ENCODE assay signal across 1 cellular context in genomic region chr17:13420294-13421277, GRCh38.
A peak's percentile ranks its signal among the peaks of the same experiment; 100 is the strongest.
TF ChIP-seq lines count a peak whose summit lies in the region.

No MANE protein-coding gene starts in this region.

TF ChIP-seq in HEK293, 187 proteins besides CTCF, POLR2A, EP300 and RAD21 (continued from another document and continues in another):
- TF ChIP-seq HOXD13 (CRISPR knock-in tag; IDR thresholded peaks at IDR 0.05; ENCODE audit: borderline replicate concordance) (no peak), ZNF121 (tag by site-specific recombination; IDR thresholded peaks at IDR 0.05) (no peak), ZBTB26 (tag by site-specific recombination; optimal IDR thresholded peaks at IDR 0.05) (no peak), ZNF354C (tag by site-specific recombination; IDR thresholded peaks at IDR 0.05; ENCODE audit: borderline replicate concordance, low read depth) (no peak), ZSCAN5A (tag by site-specific recombination; IDR thresholded peaks at IDR 0.05) (no peak), ZNF138 (tag by site-specific recombination; IDR thresholded peaks at IDR 0.05; ENCODE audit: borderline replicate concordance) (no peak), ZNF548 (tag by site-specific recombination; IDR thresholded peaks at IDR 0.05) (no peak), REPIN1 (tag by site-specific recombination; IDR thresholded peaks at IDR 0.05; ENCODE audit: low read depth) (no peak), ZNF280D (tag by site-specific recombination; IDR thresholded peaks at IDR 0.05) (no peak), ZNF830 (tag by site-specific recombination; IDR thresholded peaks at IDR 0.05; ENCODE audit: low read depth) (no peak), ZNF404 (tag by site-specific recombination; IDR thresholded peaks at IDR 0.05) (no peak), ZNF366 (tag by site-specific recombination; conservative IDR thresholded peaks at IDR 0.05) (0 out of 2 replicates have a peak, but pooled peaks have one; percentile 38), OVOL3 (tag by site-specific recombination; IDR thresholded peaks at IDR 0.05) (no peak), MZF1 (tag by site-specific recombination; IDR thresholded peaks at IDR 0.05; ENCODE audit: borderline replicate concordance) (no peak), KLF7 (tag by site-specific recombination; IDR thresholded peaks at IDR 0.05; ENCODE audit: borderline replicate concordance) (no peak), ZNF311 (tag by site-specific recombination; IDR thresholded peaks at IDR 0.05; ENCODE audit: borderline replicate concordance) (no peak), KLF8 (tag by site-specific recombination; IDR thresholded peaks at IDR 0.05) (peak; percentile 57; the same call in 1 of the 2 replicates), ZNF175 (tag by site-specific recombination; IDR thresholded peaks at IDR 0.05) (no peak), ZNF398 (tag by site-specific recombination; IDR thresholded peaks at IDR 0.05) (no peak), ZNF777 (tag by site-specific recombination; IDR thresholded peaks at IDR 0.05; ENCODE audit: borderline replicate concordance) (no peak), ZBTB8A (tag by site-specific recombination; IDR thresholded peaks at IDR 0.05) (no peak), ZNF292 (tag by site-specific recombination; IDR thresholded peaks at IDR 0.05; ENCODE audit: borderline replicate concordance, low read depth) (no peak), ZNF621 (tag by site-specific recombination; IDR thresholded peaks at IDR 0.05) (no peak), ZNF223 (tag by site-specific recombination; IDR thresholded peaks at IDR 0.05) (no peak), ZNF449 (tag by site-specific recombination; IDR thresholded peaks at IDR 0.05) (no peak; the same call in 1 of the 2 replicates), BCL6B (tag by site-specific recombination; IDR thresholded peaks at IDR 0.05) (no peak), GLIS1 (tag by site-specific recombination; IDR thresholded peaks at IDR 0.05) (0 out of 2 replicates have a peak, but pooled peaks have one; percentile 9), ZNF214 (tag by site-specific recombination; IDR thresholded peaks at IDR 0.05; ENCODE audit: borderline replicate concordance) (no peak; the same call in 1 of the 2 replicates), ZNF37A (tag by site-specific recombination; IDR thresholded peaks at IDR 0.05) (peak; percentile 56; the same call in 1 of the 2 replicates), ZNF560 (tag by site-specific recombination; IDR thresholded peaks at IDR 0.05; ENCODE audit: borderline replicate concordance) (no peak), ZNF146 (tag by site-specific recombination; IDR thresholded peaks at IDR 0.05) (no peak), ZNF791 (tag by site-specific recombination; IDR thresholded peaks at IDR 0.05) (no peak), GLI4 (tag by site-specific recombination; IDR thresholded peaks at IDR 0.05) (no peak), ZNF626 (tag by site-specific recombination; IDR thresholded peaks at IDR 0.05) (no peak), ZNF2 (tag by site-specific recombination; IDR thresholded peaks at IDR 0.05) (no peak), ZNF341 (tag by site-specific recombination; IDR thresholded peaks at IDR 0.05; ENCODE audit: low read depth) (no peak), ZNF561 (tag by site-specific recombination; IDR thresholded peaks at IDR 0.05; ENCODE audit: borderline replicate concordance) (no peak), ZNF157 (tag by site-specific recombination; IDR thresholded peaks at IDR 0.05) (no peak), ZNF132 (tag by site-specific recombination; IDR thresholded peaks at IDR 0.05; ENCODE audit: borderline replicate concordance) (no peak), PATZ1 (tag by site-specific recombination; IDR thresholded peaks at IDR 0.05) (no peak; the same call in 1 of the 2 replicates), TCF7L2 (IDR thresholded peaks at IDR 0.05; ENCODE audit: borderline replicate concordance, low read depth, low read length) (no peak), KLF10 (tag by site-specific recombination; IDR thresholded peaks at IDR 0.05) (no peak), ZNF248 (tag by site-specific recombination; IDR thresholded peaks at IDR 0.05) (no peak), ZNF423 (tag by site-specific recombination; IDR thresholded peaks at IDR 0.05) (no peak), ZNF48 (tag by site-specific recombination; IDR thresholded peaks at IDR 0.05) (no peak), ZNF639 (tag by site-specific recombination; IDR thresholded peaks at IDR 0.05) (peak; percentile 67), SP3 (tag by site-specific recombination; IDR thresholded peaks at IDR 0.05) (0 out of 2 replicates have a peak, but pooled peaks have one; percentile 14), KLF1 (tag by site-specific recombination; IDR thresholded peaks at IDR 0.05) (no peak), ZNF174 (tag by site-specific recombination; IDR thresholded peaks at IDR 0.05) (no peak), ZNF664 (tag by site-specific recombination; IDR thresholded peaks at IDR 0.05) (no peak), INSM2 (tag by site-specific recombination; IDR thresholded peaks at IDR 0.05) (peak; percentile 70; the same call in 1 of the 2 replicates), ZNF571 (tag by site-specific recombination; IDR thresholded peaks at IDR 0.05) (no peak), KLF9 (tag by site-specific recombination; IDR thresholded peaks at IDR 0.05; ENCODE audit: low read depth) (no peak), ZNF837 (tag by site-specific recombination; IDR thresholded peaks at IDR 0.05) (no peak), GLI2 (tag by site-specific recombination; IDR thresholded peaks at IDR 0.05; ENCODE audit: borderline replicate concordance, low read depth) (peak; percentile 30; the same call in 1 of the 2 replicates), ZNF580 (tag by site-specific recombination; IDR thresholded peaks at IDR 0.05) (no peak)
